In the genomic region with DNA sequence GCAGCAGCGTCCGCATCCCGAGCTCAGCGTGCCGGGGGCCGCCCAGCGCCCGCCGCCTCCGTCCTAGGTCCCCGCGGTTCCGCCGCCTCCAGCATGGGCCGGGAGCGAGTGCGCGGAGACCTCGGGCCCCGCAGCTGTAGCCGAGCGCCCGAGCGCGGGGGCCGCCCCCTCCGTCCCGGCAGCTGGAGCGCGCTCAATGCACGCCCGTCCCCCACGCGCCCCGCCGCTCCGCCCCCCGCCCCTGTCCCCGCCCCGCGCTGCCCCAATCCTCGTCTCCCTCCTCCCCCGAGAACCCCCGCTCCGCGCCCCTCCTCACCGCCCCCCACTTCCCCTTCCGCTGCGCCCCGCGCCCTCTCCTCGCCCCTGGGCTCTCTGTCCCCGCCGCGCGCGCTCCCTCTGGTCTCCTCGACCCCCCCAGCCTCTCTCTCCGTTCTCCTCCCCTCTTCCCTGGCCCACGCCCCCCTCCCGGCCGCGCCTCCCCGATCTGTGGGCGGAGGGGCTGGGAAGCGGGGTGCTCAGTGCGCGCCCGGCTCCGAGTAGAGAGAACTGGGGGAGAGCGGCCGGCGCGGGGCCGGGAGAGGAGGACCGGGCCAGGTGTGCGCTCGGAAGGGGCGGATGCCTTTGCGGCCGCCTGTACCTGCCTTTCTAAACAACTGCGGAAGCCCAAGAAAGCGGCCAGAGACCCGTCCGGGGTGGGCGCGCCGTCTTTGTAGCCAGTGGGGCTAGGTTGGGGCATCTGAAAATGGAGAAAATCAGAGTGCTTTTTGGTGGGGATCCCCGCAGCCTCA, we compare ENCODE assay signal across 9 cellular contexts. TPM values are rescaled to one million over a fixed set of nuclear protein-coding genes. Genes with fewer than 3 reads are reported as not detected.
DNase-seq lines count a peak whose midpoint lies in the region; ATAC-seq, FAIRE-seq and TF ChIP-seq lines count a peak whose summit lies in the region.
"Had no signal": no experiment of that assay in that cellular context is flagged by ENCODE, and none has a peak within 500 bp of the region (broad histone marks: within the 10 kb centered on the region; RNA-seq: fewer than 3 reads in every experiment).

A gene with protein sequence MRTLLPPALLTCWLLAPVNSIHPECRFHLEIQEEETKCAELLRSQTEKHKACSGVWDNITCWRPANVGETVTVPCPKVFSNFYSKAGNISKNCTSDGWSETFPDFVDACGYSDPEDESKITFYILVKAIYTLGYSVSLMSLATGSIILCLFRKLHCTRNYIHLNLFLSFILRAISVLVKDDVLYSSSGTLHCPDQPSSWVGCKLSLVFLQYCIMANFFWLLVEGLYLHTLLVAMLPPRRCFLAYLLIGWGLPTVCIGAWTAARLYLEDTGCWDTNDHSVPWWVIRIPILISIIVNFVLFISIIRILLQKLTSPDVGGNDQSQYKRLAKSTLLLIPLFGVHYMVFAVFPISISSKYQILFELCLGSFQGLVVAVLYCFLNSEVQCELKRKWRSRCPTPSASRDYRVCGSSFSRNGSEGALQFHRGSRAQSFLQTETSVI (minus strand): TSS at position 112 of the 788 bp plus-strand sequence. CDS start 96 bp downstream, at position 16.

- H3K9ac ChIP-seq in rectal smooth muscle tissue (ENCODE audit: low read length) = peak within 1 kb of the TSS; percentile 4

- POLR2A ChIA-PET in CD8-positive, alpha-beta memory T cell (lab: Charles Lee) = no interaction called here
- POLR2A ChIA-PET in activated CD8-positive, alpha-beta T cell treated with anti-CD3 and anti-CD28 coated beads, Interleukin-2, amount 10 ng/mL, durations not matched to agents 7 days and 5 days (lab: Charles Lee) = no interaction called here

- H3K4me1 ChIP-seq in CD8-positive, alpha-beta memory T cell (ENCODE audit: insufficient read depth, low read length) = peaks cover 12% of the 10 kb centered on the region
- H3K4me1 ChIP-seq in heart left ventricle = peaks cover 0 to 43% (median 16%) of the 10 kb centered on the region in 12 donors
- peaks cover 12% of the 10 kb centered on the region for H3K4me1 ChIP-seq in rectal smooth muscle tissue (ENCODE audit: control insufficient read depth, insufficient read depth, low read length)
- H3K4me1 ChIP-seq in adrenal gland (replicated peaks in 1 of 2) = peaks cover 0 to 14% of the 10 kb centered on the region in 2 donors

- no peaks in the 10 kb centered on the region for H3K9me3 ChIP-seq in CD8-positive, alpha-beta memory T cell (ENCODE audit: low read length)
- H3K9me3 ChIP-seq in heart left ventricle (no peaks in the 10 kb centered on the region), adrenal gland (replicated peaks in 1 of 3) (no peaks in the 10 kb centered on the region)

- CTCF ChIA-PET in CD8-positive, alpha-beta memory T cell (lab: Charles Lee) = no interaction called here
- CTCF ChIA-PET in activated CD8-positive, alpha-beta T cell treated with anti-CD3 and anti-CD28 coated beads, Interleukin-2, amount 10 ng/mL, durations not matched to agents 7 days and 5 days (lab: Charles Lee) = no interaction called here

- H3K27ac ChIP-seq in CD8-positive, alpha-beta memory T cell (ENCODE audit: low read depth, low read length) = no peak within 1 kb of the TSS
- H3K27ac ChIP-seq in heart left ventricle = peak within 1 kb of the TSS in 9 of 12 donors; percentile 19 to 83 (median 70)
- H3K27ac ChIP-seq in rectal smooth muscle tissue (ENCODE audit: low read depth, low read length) = peak within 1 kb of the TSS; percentile 67
- H3K27ac ChIP-seq in adrenal gland = no peak within 1 kb of the TSS

- TF ChIP-seq POLR2A in heart left ventricle (IDR thresholded peaks at IDR 0.05) = no peak
- no peak for TF ChIP-seq POLR2A in adrenal gland (IDR thresholded peaks at IDR 0.05)

- H3K27me3 ChIP-seq in CD8-positive, alpha-beta memory T cell (ENCODE audit: insufficient read depth, low read length, poor library complexity, severe bottlenecking) = peaks cover 22% of the 10 kb centered on the region
- H3K27me3 ChIP-seq in heart left ventricle (peaks cover 0 to 42% (median 7%) of the 10 kb centered on the region in 9 donors), rectal smooth muscle tissue (ENCODE audit: control insufficient read depth, insufficient read depth, low read length) (no peaks in the 10 kb centered on the region), adrenal gland (peaks cover 37% of the 10 kb centered on the region)

- FAIRE-seq in frontal cortex (lab: Jason Lieb, UNC) = no peak

- H3K4me3 ChIP-seq in CD8-positive, alpha-beta memory T cell (ENCODE audit: low read length) = peak within 1 kb of the TSS; percentile 49
- H3K4me3 ChIP-seq in heart left ventricle (peak within 1 kb of the TSS; percentile 62 to 91 (median 74)), rectal smooth muscle tissue (ENCODE audit: low read length) (peak within 1 kb of the TSS; percentile 59), adrenal gland (peak within 1 kb of the TSS in 1 of 4 donors; percentile 57)

- H3K27ac Mint-ChIP-seq in CD8-positive, alpha-beta memory T cell = peak within 1 kb of the TSS in 2 of 8 donors; percentile 43 to 74
- no peak within 1 kb of the TSS for H3K27ac Mint-ChIP-seq in activated CD8-positive, alpha-beta T cell treated with anti-CD3 and anti-CD28 coated beads, Interleukin-2, amount 10 ng/mL, durations not matched to agents 7 days and 5 days
- H3K27ac Mint-ChIP-seq: IgD-negative memory B cell had no signal

- H3K9me3 Mint-ChIP-seq in CD8-positive, alpha-beta memory T cell = no peaks in the 10 kb centered on the region
- H3K9me3 Mint-ChIP-seq in activated CD8-positive, alpha-beta T cell treated with anti-CD3 and anti-CD28 coated beads, Interleukin-2, amount 10 ng/mL, durations not matched to agents 7 days and 5 days (ENCODE audit: insufficient read depth) = no peaks in the 10 kb centered on the region

- WGBS in heart left ventricle, 4 donors = 2% methylated on average over 19 to 86 of the region's 89 CpGs
- 0 to 2% (median 1%) methylated on average over 8 to 81 of the region's 89 CpGs for WGBS in adrenal gland, 4 donors

- TF ChIP-seq CTCF in heart left ventricle (IDR thresholded peaks at IDR 0.05) (no peak), adrenal gland (IDR thresholded peaks at IDR 0.05) (no peak)

- intact Hi-C loops in heart left ventricle (cut with DNase I) = loop anchor here in 6 of 10 donors (5.0 to 10.0 kb wide), 4 partner anchors 48 to 133 kb away; no protein-coding TSS in a partner anchor
- intact Hi-C loops in adrenal gland (cut with DNase I) = no loop called here

- peak in 3 of 5 donors; percentile 18 to 32 (median 18) for DNase-seq in CD8-positive, alpha-beta memory T cell
- DNase-seq in activated CD8-positive, alpha-beta T cell treated with anti-CD3 and anti-CD28 coated beads, Interleukin-2, amount 10 ng/mL, durations not matched to agents 7 days and 5 days = no peak
- DNase-seq in heart left ventricle (peak in 4 of 5 donors; percentile 36 to 77 (median 49)), adrenal gland (no peak), frontal cortex (ENCODE audit: low spot score in 2 of 2) (no peak)
- DNase-seq in activated effector memory CD4-positive, alpha-beta T cell treated with anti-CD3 and anti-CD28 coated beads, Interleukin-2, amount 50 U/mL, for 16 hours = no peak

- H3K27me3 Mint-ChIP-seq in CD8-positive, alpha-beta memory T cell = peaks cover 18 to 34% of the 10 kb centered on the region in 2 donors
- peaks cover 34% of the 10 kb centered on the region for H3K27me3 Mint-ChIP-seq in activated CD8-positive, alpha-beta T cell treated with anti-CD3 and anti-CD28 coated beads, Interleukin-2, amount 10 ng/mL, durations not matched to agents 7 days and 5 days (ENCODE audit: low read depth)

- H3K4me1 Mint-ChIP-seq in CD8-positive, alpha-beta memory T cell = peaks cover 0 to 9% (median 8%) of the 10 kb centered on the region in 3 donors
- peaks cover 3% of the 10 kb centered on the region for H3K4me1 Mint-ChIP-seq in activated CD8-positive, alpha-beta T cell treated with anti-CD3 and anti-CD28 coated beads, Interleukin-2, amount 10 ng/mL, durations not matched to agents 7 days and 5 days (ENCODE audit: low read depth)
- H3K4me1 Mint-ChIP-seq: IgD-negative memory B cell had no signal

- ATAC-seq in activated CD8-positive, alpha-beta T cell treated with anti-CD3 and anti-CD28 coated beads, Interleukin-2, amount 10 ng/mL, durations not matched to agents 7 days and 5 days = peak; percentile 45
- ATAC-seq in heart left ventricle (peak in 3 of 4 donors; percentile 27 to 81 (median 68)), HG03442 (IDR thresholded peaks at IDR 0.05; ENCODE audit: unreplicated experiment) (no peak)

- H3K4me3 Mint-ChIP-seq in CD8-positive, alpha-beta memory T cell = peak within 1 kb of the TSS; percentile 69 to 92 (median 80)
- peak within 1 kb of the TSS; percentile 37 for H3K4me3 Mint-ChIP-seq in activated CD8-positive, alpha-beta T cell treated with anti-CD3 and anti-CD28 coated beads, Interleukin-2, amount 10 ng/mL, durations not matched to agents 7 days and 5 days

- no peaks in the 10 kb centered on the region for H3K36me3 Mint-ChIP-seq in CD8-positive, alpha-beta memory T cell
- H3K36me3 Mint-ChIP-seq in activated CD8-positive, alpha-beta T cell treated with anti-CD3 and anti-CD28 coated beads, Interleukin-2, amount 10 ng/mL, durations not matched to agents 7 days and 5 days (ENCODE audit: low read depth) = no peaks in the 10 kb centered on the region
- H3K36me3 Mint-ChIP-seq: IgD-negative memory B cell had no signal

- H3K36me3 ChIP-seq in CD8-positive, alpha-beta memory T cell (ENCODE audit: insufficient read depth, low read length) = no peaks in the 10 kb centered on the region
- H3K36me3 ChIP-seq in heart left ventricle = peaks cover 0 to 10% (median 0%) of the 10 kb centered on the region in 9 donors
- no peaks in the 10 kb centered on the region for H3K36me3 ChIP-seq in rectal smooth muscle tissue (ENCODE audit: control insufficient read depth, insufficient read depth, low read length)
- H3K36me3 ChIP-seq in adrenal gland (replicated peaks in 1 of 2) = no peaks in the 10 kb centered on the region

RNA-seq across cellular contexts. Expression of the gene that starts here (rescaled TPM):
- total RNA-seq in CD8-positive, alpha-beta memory T cell = under 1 TPM; 0.15 to 0.31 TPM
- polyA plus RNA-seq in CD8-positive, alpha-beta memory T cell = 0.61 TPM
- total RNA-seq in activated CD8-positive, alpha-beta T cell treated with anti-CD3 and anti-CD28 coated beads, Interleukin-2, amount 10 ng/mL, durations not matched to agents 7 days and 5 days = not detected
- total RNA-seq in heart left ventricle (10 to 100 TPM; 12.3 to 27.0 (median 20.5) TPM), adrenal gland (1 to 10 TPM in 5 of 8 donors, under 1 TPM in 3; 0.06 to 3.8 (median 1.5) TPM), frontal cortex (0.41 TPM)
- polyA plus RNA-seq in heart left ventricle (10 to 100 TPM in 1 of 2 donors, 1 to 10 TPM in 1; 3.3 to 15.1 TPM), adrenal gland (under 1 TPM; 0.07 to 0.97 (median 0.64) TPM)
- polyA plus RNA-seq: IgD-negative memory B cell had no signal

Comparison
In these comparisons a context has a peak if more than half of its experiments do, and no peak if none do; other contexts are left out.
1. Peak in DNase-seq and H3K4me3 ChIP-seq in CD8-positive, alpha-beta memory T cell; RNA of the gene not detected or under 1 TPM.
2. Peak in ATAC-seq in activated CD8-positive, alpha-beta T cell treated with anti-CD3 and anti-CD28 coated beads, Interleukin-2, amount 10 ng/mL, durations not matched to agents 7 days and 5 days; RNA of the gene not detected or under 1 TPM.
3. DNase-seq: peak in heart left ventricle (4 of 5); none in activated CD8-positive, alpha-beta T cell treated with anti-CD3 and anti-CD28 coated beads, Interleukin-2, amount 10 ng/mL, durations not matched to agents 7 days and 5 days (single experiment), adrenal gland (0 of 7), frontal cortex (0 of 2) and activated effector memory CD4-positive, alpha-beta T cell treated with anti-CD3 and anti-CD28 coated beads, Interleukin-2, amount 50 U/mL, for 16 hours (single experiment).
4. H3K27ac ChIP-seq: peak in heart left ventricle (9 of 12) and rectal smooth muscle tissue (single experiment); none in CD8-positive, alpha-beta memory T cell (single experiment) and adrenal gland (0 of 5).
5. intact Hi-C loops: an anchor here in heart left ventricle (5.0 to 10.0 kb wide); none called in adrenal gland.